In the genomic region with DNA sequence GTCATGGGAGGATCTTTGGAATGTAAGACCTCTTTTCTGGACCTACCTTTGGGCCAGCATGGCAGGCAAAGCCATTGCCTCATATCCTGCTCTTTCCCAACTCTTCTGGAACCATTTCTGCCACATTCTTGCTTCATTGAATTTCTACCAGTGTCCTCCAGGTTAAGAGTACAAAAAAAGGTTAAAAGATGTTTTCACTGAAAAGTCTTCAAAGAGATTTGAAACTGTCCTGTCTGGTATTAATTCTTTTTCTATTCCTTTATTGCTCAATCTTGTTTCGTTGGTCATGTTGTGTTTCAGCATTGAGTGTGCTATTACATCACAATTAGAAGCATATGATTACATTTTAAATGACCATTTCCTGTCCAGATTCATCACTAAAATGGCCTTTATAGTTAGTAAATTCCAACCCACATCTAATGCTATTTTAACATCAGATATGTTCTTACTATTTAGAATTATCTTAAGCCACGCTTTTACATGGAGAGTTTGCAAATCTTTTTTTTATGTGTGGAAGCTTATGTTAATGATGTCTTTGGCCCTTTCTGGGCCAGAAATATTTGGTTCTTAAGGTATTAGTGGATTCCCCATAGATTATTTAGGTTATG, we compare ENCODE assay signal across 16 cellular contexts.
DNase-seq lines count a peak whose midpoint lies in the region; ATAC-seq and TF ChIP-seq lines count a peak whose summit lies in the region.
"Had no signal": no experiment of that assay in that cellular context is flagged by ENCODE, and none has a peak within 500 bp of the region (broad histone marks: within the 10 kb centered on the region; RNA-seq: fewer than 3 reads in every experiment).

No MANE protein-coding gene starts in this region.

- TF ChIP-seq POLR2A in gastrocnemius medialis (IDR thresholded peaks at IDR 0.05), result no peak

- peak; percentile 15 to 57 for ATAC-seq in gastrocnemius medialis
- no peak for ATAC-seq in GM19324 (IDR thresholded peaks at IDR 0.05; ENCODE audit: low FRiP score, unreplicated experiment)
- ATAC-seq: activated CD8-positive, alpha-beta T cell treated with anti-CD3 and anti-CD28 coated beads for 36 hours; SK-N-SH treated with all-trans-retinoic acid at 6 μM for 48 hours had no signal

- no peaks in the 10 kb centered on the region for H3K4me1 ChIP-seq in gastrocnemius medialis

- H3K36me3 ChIP-seq in gastrocnemius medialis, result no peaks in the 10 kb centered on the region

- TF ChIP-seq CTCF in fibroblast of mammary gland (conservative IDR thresholded peaks at IDR 0.05; ENCODE audit: control insufficient read depth, insufficient read depth, low read depth, low read length), result no peak
- no peak for TF ChIP-seq CTCF in gastrocnemius medialis (IDR thresholded peaks at IDR 0.05 in 4 of 5, conservative IDR thresholded peaks at IDR 0.05 in 1 of 5)

- H3K4me3 ChIP-seq in fibroblast of mammary gland (ENCODE audit: control insufficient read depth, low read depth, low read length) (no peak overlapping the region), gastrocnemius medialis (no peak overlapping the region)

- H3K27ac ChIP-seq in gastrocnemius medialis, result no peak overlapping the region

- in situ Hi-C loops in gastrocnemius medialis (cut with MboI; ENCODE audit: low sequenced_read_pairs in 4 of 4), result no loop called here

- no peaks in the 10 kb centered on the region for H3K27me3 ChIP-seq in gastrocnemius medialis

- peak; percentile 5 for DNase-seq in EL
- DNase-seq in OCI-M1 (lab: John Stamatoyannopoulos, UW), result peak; percentile 10
- DNase-seq in fibroblast of mammary gland (ENCODE audit: low read depth), result peak; percentile 88
- peak in 1 of 2 donors; percentile 13 for DNase-seq in gastrocnemius medialis
- DNase-seq in cerebellar cortex (ENCODE audit: low spot score), result no peak
- DNase-seq in nucleus accumbens (lab: John Stamatoyannopoulos, UW), result no peak
- DNase-seq: activated CD8-positive, alpha-beta T cell treated with anti-CD3 and anti-CD28 coated beads for 36 hours; activated naive CD4-positive, alpha-beta T cell treated with anti-CD3 and anti-CD28 coated beads, Interleukin-2, amount 10 ng/mL, durations not matched to agents 7 days and 5 days; activated T-cell treated with anti-CD3 and anti-CD28 coated beads, Interleukin-2, amount 50 U/mL, for 24 hours; H7; NCI-H1694 treated with DMSO at 0.1 percent for 48 hours; NK-92 treated with Interleukin-12 subunit alpha and Interleukin-12 subunit beta, amount 100 ng/mL, for 24 hours; stimulated activated CD4-positive, alpha-beta T cell treated with anti-CD3 and anti-CD28 coated beads, Interleukin-15, amount 100 ng/mL, for 24 hours; T1000 had no signal

- intact Hi-C loops in gastrocnemius medialis (cut with DNase I; ENCODE audit: low total_unique reads), result no loop called here

- no peaks in the 10 kb centered on the region for H3K9me3 ChIP-seq in gastrocnemius medialis

Comparison
In these comparisons a context has a peak if more than half of its experiments do, and no peak if none do; other contexts are left out.
1. DNase-seq: peak in EL (single experiment), OCI-M1 (single experiment) and fibroblast of mammary gland (single experiment); none in cerebellar cortex (single experiment) and nucleus accumbens (0 of 56).